ENCODE assay signal across 8 cellular contexts in genomic region chr10:62817763-62818425, GRCh38. TPM values are rescaled to one million over a fixed set of nuclear protein-coding genes. Genes with fewer than 3 reads are reported as not detected.
DNase-seq lines count a peak whose midpoint lies in the region; ATAC-seq and TF ChIP-seq lines count a peak whose summit lies in the region.

No MANE protein-coding gene starts in this region.

- peaks cover 0 to 7% (median 0%) of the 10 kb centered on the region in 3 donors for H3K36me3 ChIP-seq in tibial artery

- peak; percentile 16 for ATAC-seq in CD4-positive, alpha-beta T cell (ENCODE audit: poor library complexity)
- ATAC-seq in HG03354 (IDR thresholded peaks at IDR 0.05; ENCODE audit: poor library complexity, severe bottlenecking, unreplicated experiment) (peak; percentile 35), foreskin keratinocyte (peak; percentile 49)

- intact Hi-C loops in CD4-positive, alpha-beta T cell (cut with DNase I, micrococcal nuclease), result loop anchor here (1.0 to 10.0 kb wide), 15 partner anchors 86 to 913 kb away; partner anchors contain the start of genes NRBF2 (in 2 of the 2) and ARID5B (in 1 of the 2)
- intact Hi-C loops in tibial artery (cut with DNase I; ENCODE audit: low total_unique reads), result loop anchor here (5.0 to 10.0 kb wide), 3 partner anchors 317 to 373 kb away; partner anchors contain the start of gene NRBF2

- peaks cover 43% of the 10 kb centered on the region for H3K4me1 Mint-ChIP-seq in CD4-positive, alpha-beta T cell (ENCODE audit: low read depth)
- peaks cover 43% of the 10 kb centered on the region for H3K4me1 Mint-ChIP-seq in neural crest cell

- H3K27ac ChIP-seq in CD4-positive, alpha-beta T cell (ENCODE audit: low read depth, low read length), result peak overlapping the region; percentile 73
- no peak overlapping the region for H3K27ac ChIP-seq in foreskin keratinocyte
- peak overlapping the region; percentile 72 to 74 for H3K27ac ChIP-seq in tibial artery

- POLR2A ChIA-PET in CD4-positive, alpha-beta T cell (lab: Charles Lee), result interaction anchor here (0.6 to 5.7 kb wide), 11 partner anchors 12 to 316 kb away, joined by 3 to 106 read pairs (median 12); partner anchors contain the start of genes ADO and NRBF2

- no peaks in the 10 kb centered on the region for H3K9me3 ChIP-seq in CD4-positive, alpha-beta T cell (ENCODE audit: control insufficient read depth, low read length)
- H3K9me3 ChIP-seq in tibial artery, result no peaks in the 10 kb centered on the region

- H3K27me3 ChIP-seq in CD4-positive, alpha-beta T cell (ENCODE audit: control insufficient read depth, insufficient read depth, low read length), result peaks cover 39% of the 10 kb centered on the region
- H3K27me3 ChIP-seq in foreskin keratinocyte (peaks cover 80% of the 10 kb centered on the region), tibial artery (peaks cover 0 to 30% of the 10 kb centered on the region in 2 donors)

- peak; percentile 89 for TF ChIP-seq CTCF in CD4-positive, alpha-beta T cell (IDR thresholded peaks at IDR 0.05)
- TF ChIP-seq CTCF in foreskin keratinocyte (conservative IDR thresholded peaks at IDR 0.05) (peak; percentile 74), neural crest cell (conservative IDR thresholded peaks at IDR 0.05) (peak; percentile 90), tibial artery (IDR thresholded peaks at IDR 0.05) (peak; percentile 77 to 91)

- H3K27me3 Mint-ChIP-seq in CD4-positive, alpha-beta T cell, result peaks cover 60% of the 10 kb centered on the region
- peaks cover 58% of the 10 kb centered on the region for H3K27me3 Mint-ChIP-seq in neural crest cell (ENCODE audit: low read depth)

- DNase-seq in CD4-positive, alpha-beta T cell, result peak; percentile 37 to 69 (median 57)
- peak; percentile 62 for DNase-seq in GM19240 (ENCODE audit: insufficient read length, low spot score)
- peak; percentile 84 for DNase-seq in OCI-M1 (lab: John Stamatoyannopoulos, UW)
- peak; percentile 41 for DNase-seq in activated gamma-delta T cell (lab: John Stamatoyannopoulos, UW)
- DNase-seq in foreskin keratinocyte, result peak; percentile 33 to 56
- DNase-seq in neural crest cell (ENCODE audit: low read depth, low spot score), result peak; percentile 70
- peak; percentile 68 to 80 for DNase-seq in tibial artery

- H3K36me3 Mint-ChIP-seq in CD4-positive, alpha-beta T cell (ENCODE audit: low read depth), result peaks cover 11% of the 10 kb centered on the region
- H3K36me3 Mint-ChIP-seq in neural crest cell (ENCODE audit: low read depth), result no peaks in the 10 kb centered on the region

- H3K4me3 ChIP-seq in tibial artery, result peak overlapping the region; percentile 66 to 70

- CTCF ChIA-PET in CD4-positive, alpha-beta T cell (lab: Charles Lee), result interaction anchor here (0.6 to 4.7 kb wide), 28 partner anchors 10 to 902 kb away, joined by 3 to 40 read pairs (median 4); partner anchors contain the start of gene ADO

- H3K9me3 Mint-ChIP-seq in CD4-positive, alpha-beta T cell, result no peaks in the 10 kb centered on the region
- H3K9me3 Mint-ChIP-seq in neural crest cell, result no peaks in the 10 kb centered on the region

- H3K4me3 Mint-ChIP-seq in CD4-positive, alpha-beta T cell, result peak overlapping the region; percentile 97
- H3K4me3 Mint-ChIP-seq in neural crest cell, result peak overlapping the region; percentile 92

- peak overlapping the region; percentile 95 for H3K27ac Mint-ChIP-seq in CD4-positive, alpha-beta T cell
- H3K27ac Mint-ChIP-seq in neural crest cell (ENCODE audit: unreplicated experiment), result peak overlapping the region; percentile 1

- no peaks in the 10 kb centered on the region for H3K4me1 ChIP-seq in foreskin keratinocyte
- H3K4me1 ChIP-seq in tibial artery, result peaks cover 0 to 51% (median 38%) of the 10 kb centered on the region in 4 donors

RNA-seq across cellular contexts. Expression of gene EGR2, which starts 1.7 kb away (rescaled TPM):
- total RNA-seq in CD4-positive, alpha-beta T cell, result 1 to 10 TPM; 3.2 to 5.4 TPM
- total RNA-seq in foreskin keratinocyte (0.03 TPM in 1 of 2 replicates, not detected in the other), neural crest cell (14.2 and 14.4 TPM in 2 replicates)
- 0.06 TPM in 1 of 2 replicates, not detected in the other for polyA plus RNA-seq in foreskin keratinocyte

RNA-seq across cellular contexts. Expression of gene ADO, which starts 13.4 kb away (rescaled TPM):
- 10 to 100 TPM; 14.3 to 15.9 TPM for total RNA-seq in CD4-positive, alpha-beta T cell
- 15.0 and 16.2 TPM in 2 replicates for total RNA-seq in foreskin keratinocyte
- 8.2 and 9.0 TPM in 2 replicates for polyA plus RNA-seq in foreskin keratinocyte
- total RNA-seq in neural crest cell, result 41.0 TPM in 2 replicates
